28 cellular contexts compared by ENCODE assay signal in genomic region chr10:20953120-20953519, GRCh38. TPM values are rescaled to one million over a fixed set of nuclear protein-coding genes. Genes with fewer than 3 reads are reported as not detected.
"Had no signal": no experiment of that assay in that cellular context is flagged by ENCODE, and none has a peak within 500 bp of the region (broad histone marks: within the 10 kb centered on the region; RNA-seq: fewer than 3 reads in every experiment).

No MANE protein-coding gene starts in this region.

- DNase-seq: activated CD4-positive, alpha-beta T cell treated with anti-CD3 and anti-CD28 coated beads for 4 hours; activated CD4-positive, alpha-beta T cell treated with anti-CD3 and anti-CD28 coated beads, Interleukin-2, amount 50 U/mL, for 4 hours; activated effector memory CD4-positive, alpha-beta T cell treated with Interleukin-2 at 50 U/mL for 16 hours; activated naive CD4-positive, alpha-beta T cell treated with Interleukin-2 at 50 U/mL for 16 hours; activated T-cell treated with anti-CD3 and anti-CD28 coated beads for 4 hours; anterior cingulate cortex; cerebellar nuclear complex; colonic mucosa; effector CD8-positive, alpha-beta T cell; erythroblast; foreskin fibroblast; heart left ventricle; kidney glomerular epithelial cell; mammary epithelial cell; midbrain; naive thymus-derived CD4-positive, alpha-beta T cell; posterior cingulate gyrus; sigmoid colon; small intestine; stimulated activated CD4-positive, alpha-beta T cell treated with anti-CD3 and anti-CD28 coated beads, Interleukin-4, amount 100 ng/mL, for 24 hours; uterus had no signal

- H3K27ac Mint-ChIP-seq: activated naive CD8-positive, alpha-beta T cell; naive thymus-derived CD4-positive, alpha-beta T cell; stimulated activated effector memory CD8-positive, alpha-beta T cell treated with anti-CD3 and anti-CD28 coated beads, Interleukin-12 subunit alpha, Interleukin-12 subunit beta, amount 100 ng/mL, for 72 hours; stimulated activated naive CD8-positive, alpha-beta T cell treated with anti-CD3 and anti-CD28 coated beads, Interleukin-15, Interleukin-2, amounts not matched to agents 100 ng/mL and 50 ng/mL, for 24 hours; type B pancreatic cell had no signal

- H3K4me3 ChIP-seq: colonic mucosa, heart left ventricle, sigmoid colon, thoracic aorta, uterus had no signal

- H3K4me1 Mint-ChIP-seq: naive thymus-derived CD4-positive, alpha-beta T cell; stimulated activated effector memory CD8-positive, alpha-beta T cell treated with anti-CD3 and anti-CD28 coated beads, Interleukin-12 subunit alpha, Interleukin-12 subunit beta, amount 100 ng/mL, for 72 hours had no signal

- ATAC-seq: naive thymus-derived CD4-positive, alpha-beta T cell; stimulated activated effector memory CD8-positive, alpha-beta T cell treated with anti-CD3 and anti-CD28 coated beads, Interleukin-12 subunit alpha, Interleukin-12 subunit beta, amount 100 ng/mL, for 72 hours had no signal

- H3K27me3 ChIP-seq: colonic mucosa, heart left ventricle, sigmoid colon, uterus had no signal

- H3K4me3 Mint-ChIP-seq: activated naive CD8-positive, alpha-beta T cell; naive thymus-derived CD4-positive, alpha-beta T cell; neural crest cell; stimulated activated effector memory CD8-positive, alpha-beta T cell treated with anti-CD3 and anti-CD28 coated beads, Interleukin-12 subunit alpha, Interleukin-12 subunit beta, amount 100 ng/mL, for 72 hours; stimulated activated naive CD8-positive, alpha-beta T cell treated with anti-CD3 and anti-CD28 coated beads, Interleukin-15, Interleukin-2, amounts not matched to agents 100 ng/mL and 50 ng/mL, for 24 hours; type B pancreatic cell had no signal

- H3K9me3 ChIP-seq: colonic mucosa, sigmoid colon, thoracic aorta, uterus had no signal

- H3K27me3 Mint-ChIP-seq: activated naive CD8-positive, alpha-beta T cell; stimulated activated naive CD8-positive, alpha-beta T cell treated with anti-CD3 and anti-CD28 coated beads, Interleukin-15, Interleukin-2, amounts not matched to agents 100 ng/mL and 50 ng/mL, for 24 hours; type B pancreatic cell had no signal

- H3K27ac ChIP-seq: colonic mucosa, heart left ventricle, sigmoid colon, thoracic aorta, uterus had no signal

- H3K36me3 ChIP-seq: colonic mucosa, heart left ventricle, sigmoid colon, thoracic aorta, uterus had no signal

- H3K4me1 ChIP-seq: colonic mucosa, sigmoid colon, uterus had no signal

- H3K36me3 Mint-ChIP-seq: activated naive CD8-positive, alpha-beta T cell; naive thymus-derived CD4-positive, alpha-beta T cell; stimulated activated effector memory CD8-positive, alpha-beta T cell treated with anti-CD3 and anti-CD28 coated beads, Interleukin-12 subunit alpha, Interleukin-12 subunit beta, amount 100 ng/mL, for 72 hours; type B pancreatic cell had no signal

- H3K9me3 Mint-ChIP-seq: naive thymus-derived CD4-positive, alpha-beta T cell; neural crest cell; stimulated activated effector memory CD8-positive, alpha-beta T cell treated with anti-CD3 and anti-CD28 coated beads, Interleukin-12 subunit alpha, Interleukin-12 subunit beta, amount 100 ng/mL, for 72 hours; stimulated activated naive CD8-positive, alpha-beta T cell treated with anti-CD3 and anti-CD28 coated beads, Interleukin-15, Interleukin-2, amounts not matched to agents 100 ng/mL and 50 ng/mL, for 24 hours; type B pancreatic cell had no signal

RNA-seq across cellular contexts. Expression of gene NEBL, which starts 56.0 kb away (rescaled TPM):
- total RNA-seq: T-helper 1 cell treated with Interleukin-12 subunit alpha and Interleukin-12 subunit beta and Interleukin-4 antibody, amounts not matched to agents 30 ng/mL and 1 ng/mL, for 36 hours had no signal
